ENCODE assay signal across 8 cellular contexts in genomic region chr17:8221663-8222379, GRCh38. TPM values are rescaled to one million over a fixed set of nuclear protein-coding genes. Genes with fewer than 3 reads are reported as not detected.
DNase-seq lines count a peak whose midpoint lies in the region; ATAC-seq and TF ChIP-seq lines count a peak whose summit lies in the region.

No MANE protein-coding gene starts in this region.

- peaks cover 34% of the 10 kb centered on the region for H3K27me3 Mint-ChIP-seq in HFFc6 (ENCODE audit: insufficient read depth)
- H3K27me3 Mint-ChIP-seq in T-cell = peaks cover 0 to 9% of the 10 kb centered on the region in 2 donors

- POLR2A ChIA-PET in T-cell (lab: Charles Lee) = interaction anchor here (0.6 to 3.3 kb wide), 15 partner anchors 11 to 155 kb away, joined by 3 to 17 read pairs (median 6); partner anchors contain the start of genes BORCS6 (in 2 of the 2), AURKB (in 1 of the 2), CTC1 (in 1 of the 2) and KRABD2 (in 1 of the 2)

- peak overlapping the region; percentile 94 to 100 (median 98) for H3K27ac ChIP-seq in adrenal gland
- peak overlapping the region; percentile 99 for H3K27ac ChIP-seq in left ventricle myocardium inferior (replicated peaks)
- H3K27ac ChIP-seq in psoas muscle = peak overlapping the region; percentile 93

- peak; percentile 5 to 25 for TF ChIP-seq POLR2A in adrenal gland (IDR thresholded peaks at IDR 0.05)

- H3K9me3 Mint-ChIP-seq in HFFc6 (peaks cover 15% of the 10 kb centered on the region), T-cell (no peaks in the 10 kb centered on the region)

- TF ChIP-seq CTCF in GM06990 (IDR thresholded peaks at IDR 0.05; ENCODE audit: insufficient read depth, low read length, poor library complexity, severe bottlenecking) = no peak
- TF ChIP-seq CTCF in HFFc6 (IDR thresholded peaks at IDR 0.05) = no peak
- no peak for TF ChIP-seq CTCF in adrenal gland (IDR thresholded peaks at IDR 0.05)
- TF ChIP-seq CTCF in left ventricle myocardium inferior (IDR thresholded peaks at IDR 0.05; ENCODE audit: borderline replicate concordance) = no peak
- TF ChIP-seq CTCF in psoas muscle (IDR thresholded peaks at IDR 0.05) = no peak

- H3K4me3 ChIP-seq in GM06990 (replicated peaks; ENCODE audit: low read depth, low read length) = peak overlapping the region; percentile 73
- H3K4me3 ChIP-seq in adrenal gland = peak overlapping the region in 3 of 4 donors; percentile 29 to 78 (median 62)
- peak overlapping the region; percentile 75 for H3K4me3 ChIP-seq in left ventricle myocardium inferior
- H3K4me3 ChIP-seq in psoas muscle = peak overlapping the region; percentile 88

- H3K27me3 ChIP-seq in GM06990 (replicated peaks; ENCODE audit: control insufficient read depth, insufficient read depth, low read length) (no peaks in the 10 kb centered on the region), adrenal gland (no peaks in the 10 kb centered on the region), left ventricle myocardium inferior (ENCODE audit: low read depth) (no peaks in the 10 kb centered on the region), psoas muscle (ENCODE audit: insufficient read depth in 3 of 3, low read length in 2 of 3) (no peaks in the 10 kb centered on the region)

- peak; percentile 86 for DNase-seq in GM06990 (ENCODE audit: extremely low read depth, insufficient read length)
- peak; percentile 88 for DNase-seq in HFFc6
- peak; percentile 58 for DNase-seq in NCI-H1048 (lab: John Stamatoyannopoulos, UW)
- DNase-seq in T-cell = peak; percentile 71 to 94 (median 87)
- DNase-seq in adrenal gland = peak; percentile 83 to 97 (median 88)
- DNase-seq in left ventricle myocardium inferior = peak; percentile 84
- DNase-seq in psoas muscle = peak; percentile 83 to 91
- peak; percentile 95 for DNase-seq in ureter (ENCODE audit: low spot score)

- H3K36me3 ChIP-seq in GM06990 (ENCODE audit: control insufficient read depth, insufficient read depth, low read length) = no peaks in the 10 kb centered on the region
- no peaks in the 10 kb centered on the region for H3K36me3 ChIP-seq in adrenal gland (replicated peaks in 1 of 2)
- no peaks in the 10 kb centered on the region for H3K36me3 ChIP-seq in left ventricle myocardium inferior
- H3K36me3 ChIP-seq in psoas muscle (ENCODE audit: insufficient read depth in 1 of 2, low read depth in 1 of 2) = no peaks in the 10 kb centered on the region

- WGBS in adrenal gland, 4 donors = 0 to 1% (median 0%) methylated on average over 16 to 40 of the region's 40 CpGs
- 0% methylated on average over 40 of the region's 40 CpGs for WGBS in psoas muscle, 3 donors

- peaks cover 53% of the 10 kb centered on the region for H3K4me1 Mint-ChIP-seq in HFFc6 (ENCODE audit: low read depth)
- peaks cover 51 to 63% (median 59%) of the 10 kb centered on the region in 3 donors for H3K4me1 Mint-ChIP-seq in T-cell

- intact Hi-C loops in adrenal gland (cut with DNase I) = no loop called here
- intact Hi-C loops in left ventricle myocardium inferior (cut with micrococcal nuclease) = loop anchor here (2.0 to 5.0 kb wide), 2 partner anchors 35 to 103 kb away; partner anchors contain the start of gene ALOXE3
- intact Hi-C loops in psoas muscle (cut with DNase I) = loop anchor here (1.0 to 5.0 kb wide), 5 partner anchors 35 to 740 kb away; partner anchors contain the start of genes POLR2A (in 1 of the 2), SLC25A35 (in 1 of the 2) and SLC35G6 (in 1 of the 2)

- H3K9me3 ChIP-seq in adrenal gland (replicated peaks in 1 of 3) (no peaks in the 10 kb centered on the region), left ventricle myocardium inferior (replicated peaks) (no peaks in the 10 kb centered on the region), psoas muscle (no peaks in the 10 kb centered on the region)

- peak overlapping the region; percentile 99 for H3K27ac Mint-ChIP-seq in HFFc6
- H3K27ac Mint-ChIP-seq in T-cell = peak overlapping the region; percentile 95 to 98

- H3K4me3 Mint-ChIP-seq in HFFc6 = peak overlapping the region; percentile 98
- peak overlapping the region; percentile 87 to 94 (median 92) for H3K4me3 Mint-ChIP-seq in T-cell

- H3K36me3 Mint-ChIP-seq in HFFc6 (ENCODE audit: low read depth) (no peaks in the 10 kb centered on the region), T-cell (peaks cover 10% of the 10 kb centered on the region)

- peak; percentile 61 to 66 (median 62) for ATAC-seq in T-cell (replicated peaks in 1 of 4)
- peak; percentile 63 to 75 (median 66) for ATAC-seq in psoas muscle

- CTCF ChIA-PET in T-cell (lab: Charles Lee) = interaction anchor here (0.5 to 2.9 kb wide), 16 partner anchors 11 to 501 kb away, joined by 3 to 27 read pairs (median 4); partner anchors contain the start of genes AURKB (in 1 of the 2), BORCS6 (in 1 of the 2), CTC1 (in 1 of the 2) and PFAS (in 1 of the 2)

- H3K4me1 ChIP-seq in adrenal gland (replicated peaks in 1 of 2) (peaks cover 9 to 19% of the 10 kb centered on the region in 2 donors), left ventricle myocardium inferior (peaks cover 43% of the 10 kb centered on the region), psoas muscle (peaks cover 9% of the 10 kb centered on the region)

RNA-seq across cellular contexts. Expression of gene AURKB, which starts 11.4 kb away (rescaled TPM):
- total RNA-seq in HFFc6 (2021; fragmentation: NEBNext Ultra II Directional; extraction: Animal tissue kit (Norgen Biotek cat#: 25700)) = 10 to 100 TPM; 24.5 to 43.4 (median 39.5) TPM
- 1 to 10 TPM; 1.0 to 2.7 (median 1.7) TPM for total RNA-seq in T-cell
- 1 to 10 TPM; 1.6 to 6.6 (median 2.2) TPM for total RNA-seq in adrenal gland
- 1 to 10 TPM; 2.0 to 2.2 (median 2.2) TPM for polyA plus RNA-seq in adrenal gland
- total RNA-seq in left ventricle myocardium inferior = 1.2 TPM
- 1 to 10 TPM in 1 of 4 donors, not detected in 3; 1.1 TPM for total RNA-seq in psoas muscle
- under 1 TPM in 1 of 3 donors, not detected in 2; 0.39 TPM for polyA plus RNA-seq in psoas muscle
- 1.9 TPM for total RNA-seq in ureter

RNA-seq across cellular contexts. Expression of gene CTC1, which starts 26.0 kb away (rescaled TPM):
- total RNA-seq in HFFc6 (2021; fragmentation: NEBNext Ultra II Directional; extraction: Animal tissue kit (Norgen Biotek cat#: 25700)) = 10 to 100 TPM in 5 of 6 experiments, 1 to 10 TPM in 1; 8.8 to 14.4 (median 10.8) TPM
- total RNA-seq in T-cell = 100 to 1,000 TPM; 230 to 309 (median 269) TPM
- total RNA-seq in adrenal gland = 10 to 100 TPM; 11.1 to 46.2 (median 22.6) TPM
- polyA plus RNA-seq in adrenal gland = 10 to 100 TPM; 17.6 to 48.6 (median 18.7) TPM
- 14.6 TPM for total RNA-seq in left ventricle myocardium inferior
- 10 to 100 TPM; 11.0 to 19.6 (median 13.7) TPM for total RNA-seq in psoas muscle
- polyA plus RNA-seq in psoas muscle = 1 to 10 TPM; 2.7 to 6.3 (median 4.6) TPM
- total RNA-seq in ureter = 63.1 TPM

RNA-seq across cellular contexts. Expression of gene PFAS, which starts 27.3 kb away (rescaled TPM):
- 10 to 100 TPM; 46.8 to 63.9 (median 58.8) TPM for total RNA-seq in HFFc6 (2021; fragmentation: NEBNext Ultra II Directional; extraction: Animal tissue kit (Norgen Biotek cat#: 25700))
- total RNA-seq in T-cell (10 to 100 TPM; 31.5 to 52.4 (median 37.8) TPM), adrenal gland (10 to 100 TPM in 7 of 8 donors, 1 to 10 TPM in 1; 9.7 to 53.6 (median 28.2) TPM), left ventricle myocardium inferior (9.8 TPM), psoas muscle (10 to 100 TPM; 10.7 to 15.6 (median 13.3) TPM), ureter (82.6 TPM)
- polyA plus RNA-seq in adrenal gland (10 to 100 TPM; 15.6 to 28.6 (median 18.0) TPM), psoas muscle (10 to 100 TPM in 1 of 3 donors, 1 to 10 TPM in 2; 4.9 to 10.0 (median 7.5) TPM)

RNA-seq across cellular contexts. Expression of gene BORCS6, which starts 31.8 kb away (rescaled TPM):
- total RNA-seq in HFFc6 (2021; fragmentation: NEBNext Ultra II Directional; extraction: Animal tissue kit (Norgen Biotek cat#: 25700)) = 1 to 10 TPM; 4.4 to 6.0 (median 4.6) TPM
- total RNA-seq in T-cell = 10 to 100 TPM in 3 of 5 donors, 1 to 10 TPM in 2; 6.7 to 21.3 (median 17.2) TPM
- 10 to 100 TPM; 10.5 to 29.7 (median 15.2) TPM for total RNA-seq in adrenal gland
- polyA plus RNA-seq in adrenal gland = 1 to 10 TPM; 3.3 to 5.3 (median 5.0) TPM
- 8.4 TPM for total RNA-seq in left ventricle myocardium inferior
- total RNA-seq in psoas muscle = 10 to 100 TPM in 1 of 4 donors, 1 to 10 TPM in 3; 8.8 to 11.2 (median 9.7) TPM
- polyA plus RNA-seq in psoas muscle = 10 to 100 TPM; 12.2 to 19.3 (median 13.7) TPM
- total RNA-seq in ureter = 7.1 TPM

RNA-seq across cellular contexts. Expression of gene TMEM107, which starts 45.6 kb away (rescaled TPM):
- total RNA-seq in HFFc6 (2021; fragmentation: NEBNext Ultra II Directional; extraction: Animal tissue kit (Norgen Biotek cat#: 25700)) = 10 to 100 TPM; 13.8 to 18.8 (median 17.5) TPM
- total RNA-seq in T-cell (10 to 100 TPM; 23.4 to 28.9 (median 25.0) TPM), adrenal gland (10 to 100 TPM in 7 of 8 donors, 1 to 10 TPM in 1; 6.2 to 31.9 (median 20.1) TPM), left ventricle myocardium inferior (7.9 TPM), psoas muscle (1 to 10 TPM; 1.2 to 4.7 (median 2.9) TPM), ureter (17.1 TPM)
- polyA plus RNA-seq in adrenal gland (10 to 100 TPM in 2 of 3 donors, 1 to 10 TPM in 1; 8.3 to 14.0 (median 11.9) TPM), psoas muscle (1 to 10 TPM; 1.5 to 1.9 (median 1.8) TPM)

Comparison
In these comparisons a context has a peak if more than half of its experiments do, and no peak if none do; other contexts are left out.
1. Peak in every context shown above with its lines: DNase-seq, ATAC-seq, H3K4me3 ChIP-seq and H3K27ac ChIP-seq.
2. intact Hi-C loops: an anchor here in left ventricle myocardium inferior (2.0 to 5.0 kb wide) and psoas muscle (1.0 to 5.0 kb wide); none called in adrenal gland.